In the genomic region with DNA sequence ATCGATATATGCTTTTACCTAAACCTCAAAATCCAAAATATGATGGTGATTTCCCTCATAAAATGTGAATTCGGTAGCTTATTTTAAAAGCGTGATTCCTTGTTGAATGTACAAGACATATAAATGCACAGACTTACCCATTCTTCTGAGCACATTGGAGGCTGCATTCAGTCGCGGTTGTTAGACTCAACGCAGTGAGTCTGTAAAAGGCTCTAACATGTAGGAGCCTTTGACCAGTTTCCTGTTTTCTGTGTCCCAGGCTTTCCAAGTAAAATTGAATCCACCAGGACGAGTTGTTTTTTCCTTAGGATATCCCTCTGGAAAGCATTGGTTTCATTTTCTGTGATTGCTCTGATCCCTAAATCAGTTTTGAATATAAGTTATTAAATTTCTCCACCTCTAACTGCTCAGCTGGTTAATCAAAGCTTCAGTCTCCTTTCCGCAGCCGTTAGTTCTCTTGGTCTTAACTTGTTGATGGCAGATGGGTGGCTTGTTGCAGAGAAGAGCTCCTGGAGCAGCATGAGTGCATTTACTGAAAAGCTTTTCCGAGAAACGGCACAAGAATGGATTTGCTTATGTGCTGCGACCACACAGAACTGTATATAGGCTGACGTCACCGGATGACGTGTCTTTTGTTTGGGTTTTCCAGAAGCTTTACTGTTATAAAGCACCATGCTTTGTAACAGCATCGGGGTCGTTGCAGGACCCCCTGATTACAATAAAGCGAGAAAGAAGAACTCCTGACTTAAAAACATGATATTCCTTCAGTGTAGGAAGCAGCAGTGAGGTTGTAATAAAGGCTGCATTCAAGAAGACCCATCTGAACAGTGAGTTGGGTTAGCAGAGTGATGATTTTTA, we compare ENCODE assay signal across 12 cellular contexts. TPM values are rescaled to one million over a fixed set of nuclear protein-coding genes. Genes with fewer than 3 reads are reported as not detected.
DNase-seq lines count a peak whose midpoint lies in the region; ATAC-seq and TF ChIP-seq lines count a peak whose summit lies in the region.
"Had no signal": no experiment of that assay in that cellular context is flagged by ENCODE, and none has a peak within 500 bp of the region (broad histone marks: within the 10 kb centered on the region; RNA-seq: fewer than 3 reads in every experiment).

A gene with protein sequence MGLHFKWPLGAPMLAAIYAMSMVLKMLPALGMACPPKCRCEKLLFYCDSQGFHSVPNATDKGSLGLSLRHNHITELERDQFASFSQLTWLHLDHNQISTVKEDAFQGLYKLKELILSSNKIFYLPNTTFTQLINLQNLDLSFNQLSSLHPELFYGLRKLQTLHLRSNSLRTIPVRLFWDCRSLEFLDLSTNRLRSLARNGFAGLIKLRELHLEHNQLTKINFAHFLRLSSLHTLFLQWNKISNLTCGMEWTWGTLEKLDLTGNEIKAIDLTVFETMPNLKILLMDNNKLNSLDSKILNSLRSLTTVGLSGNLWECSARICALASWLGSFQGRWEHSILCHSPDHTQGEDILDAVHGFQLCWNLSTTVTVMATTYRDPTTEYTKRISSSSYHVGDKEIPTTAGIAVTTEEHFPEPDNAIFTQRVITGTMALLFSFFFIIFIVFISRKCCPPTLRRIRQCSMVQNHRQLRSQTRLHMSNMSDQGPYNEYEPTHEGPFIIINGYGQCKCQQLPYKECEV (minus strand): TSS at position 565 of the 858 bp plus-strand sequence. CDS start 424 bp downstream, at position 141.

- no peak within 1 kb of the TSS for H2BK15ac ChIP-seq in mesenchymal stem cell (ENCODE audit: low read depth, poor library complexity, severe bottlenecking)

- peak within 1 kb of the TSS in 1 of 2 experiments; percentile 74 for H3K14ac ChIP-seq in mesenchymal stem cell (ENCODE audit: low read length in 2 of 2)

- no peak within 1 kb of the TSS for H3K23ac ChIP-seq in mesenchymal stem cell (ENCODE audit: low read length in 2 of 2)

- no peaks in the 10 kb centered on the region for H3K27me3 Mint-ChIP-seq in type B pancreatic cell

- ATAC-seq in left ventricle myocardium superior (no peak), GM18502 (IDR thresholded peaks at IDR 0.05; ENCODE audit: poor library complexity, unreplicated experiment) (no peak)
- ATAC-seq: activated naive CD8-positive, alpha-beta T cell treated with anti-CD3 and anti-CD28 coated beads, Interleukin-2, amount 50 U/mL, for 24 hours had no signal

- no peak within 1 kb of the TSS for H2BK5ac ChIP-seq in mesenchymal stem cell (ENCODE audit: low read depth, low read length, poor library complexity, severe bottlenecking)

- H3K27ac ChIP-seq in left ventricle myocardium inferior (replicated peaks) (no peak within 1 kb of the TSS), mesenchymal stem cell (ENCODE audit: low read length, poor library complexity, severe bottlenecking) (no peak within 1 kb of the TSS)
- H3K27ac ChIP-seq: BLaER1 treated with 17β-estradiol and CSF1 and Interleukin-3, amounts not matched to agents 10 nM and 100 nM had no signal

- intact Hi-C loops in left ventricle myocardium inferior (cut with micrococcal nuclease), result no loop called here
- intact Hi-C loops in left ventricle myocardium superior (cut with micrococcal nuclease), result no loop called here

- 78% methylated on average over 17 of the region's 18 CpGs for WGBS in mesenchymal stem cell

- H3K36me3 ChIP-seq in left ventricle myocardium inferior (no peaks in the 10 kb centered on the region), mesenchymal stem cell (ENCODE audit: control insufficient read depth in 1 of 2, insufficient read depth in 2 of 2, low read depth in 1 of 2, low read length in 2 of 2) (peaks cover 0 to 9% of the 10 kb centered on the region in 2 experiments)

- DNase-seq in left ventricle myocardium inferior (no peak), left ventricle myocardium superior (no peak), cerebellum (ENCODE audit: low spot score) (peak; percentile 76), mesenchymal stem cell (peak; percentile 92), type B pancreatic cell (ENCODE audit: extremely low spot score, unreplicated experiment) (no peak), OCI-M1 (lab: John Stamatoyannopoulos, UW) (no peak)
- no peak for DNase-seq in activated T-cell treated with anti-CD3 and anti-CD28 coated beads, Interleukin-2, amount 50 U/mL, for 48 hours
- DNase-seq: activated naive CD8-positive, alpha-beta T cell treated with anti-CD3 and anti-CD28 coated beads, Interleukin-2, amount 50 U/mL, for 24 hours; Karpas-422 had no signal

- H3K4me1 ChIP-seq in left ventricle myocardium inferior, result peaks cover 82% of the 10 kb centered on the region
- H3K4me1 ChIP-seq in mesenchymal stem cell (ENCODE audit: control insufficient read depth, insufficient read depth, low read depth, low read length), result peaks cover 11% of the 10 kb centered on the region

- no peak within 1 kb of the TSS for H3K4ac ChIP-seq in mesenchymal stem cell (ENCODE audit: low read depth in 1 of 2, low read length in 2 of 2)

- H2AK5ac ChIP-seq in mesenchymal stem cell (ENCODE audit: low read length, severe bottlenecking), result no peak within 1 kb of the TSS

- H3K9ac ChIP-seq in mesenchymal stem cell (ENCODE audit: low read length), result peak within 1 kb of the TSS; percentile 77
- H3K9ac ChIP-seq: BLaER1 treated with 17β-estradiol and CSF1 and Interleukin-3, amounts not matched to agents 10 nM and 100 nM had no signal

- H3K4me3 Mint-ChIP-seq in type B pancreatic cell, result peak within 1 kb of the TSS; percentile 66
- H3K4me3 Mint-ChIP-seq: activated naive CD8-positive, alpha-beta T cell treated with anti-CD3 and anti-CD28 coated beads, Interleukin-2, amount 50 U/mL, for 24 hours had no signal

- peak within 1 kb of the TSS; percentile 31 for H3K4me2 ChIP-seq in mesenchymal stem cell (ENCODE audit: low read length, poor library complexity, severe bottlenecking)
- H3K4me2 ChIP-seq: BLaER1 treated with 17β-estradiol and CSF1 and Interleukin-3, amounts not matched to agents 10 nM and 100 nM had no signal

- TF ChIP-seq CTCF in left ventricle myocardium inferior (IDR thresholded peaks at IDR 0.05; ENCODE audit: borderline replicate concordance) (no peak), type B pancreatic cell (conservative IDR thresholded peaks at IDR 0.05) (no peak)

- H2BK120ac ChIP-seq in mesenchymal stem cell (ENCODE audit: low read depth, low read length), result no peak within 1 kb of the TSS

- H3K36me3 Mint-ChIP-seq in type B pancreatic cell, result peaks cover 14% of the 10 kb centered on the region

- H3K27ac Mint-ChIP-seq in type B pancreatic cell, result peak within 1 kb of the TSS; percentile 65
- H3K27ac Mint-ChIP-seq: activated naive CD8-positive, alpha-beta T cell treated with anti-CD3 and anti-CD28 coated beads, Interleukin-2, amount 50 U/mL, for 24 hours had no signal

- H3K4me3 ChIP-seq in left ventricle myocardium inferior (peak within 1 kb of the TSS; percentile 13), mesenchymal stem cell (ENCODE audit: insufficient read depth in 1 of 2, low read depth in 1 of 2, low read length in 2 of 2) (peak within 1 kb of the TSS in 1 of 2 experiments; percentile 57)
- H3K4me3 ChIP-seq: BLaER1 treated with 17β-estradiol and CSF1 and Interleukin-3, amounts not matched to agents 10 nM and 100 nM; skin epidermis had no signal

- H3K9me3 Mint-ChIP-seq in type B pancreatic cell, result no peaks in the 10 kb centered on the region
- H3K9me3 Mint-ChIP-seq: activated naive CD8-positive, alpha-beta T cell treated with anti-CD3 and anti-CD28 coated beads, Interleukin-2, amount 50 U/mL, for 24 hours had no signal

- H3K79me1 ChIP-seq in mesenchymal stem cell (replicated peaks; ENCODE audit: low read length, poor library complexity, severe bottlenecking), result peaks cover 17% of the 10 kb centered on the region

- H4K8ac ChIP-seq in mesenchymal stem cell (ENCODE audit: low read length), result no peak within 1 kb of the TSS

- peaks cover 68% of the 10 kb centered on the region for H3K4me1 Mint-ChIP-seq in type B pancreatic cell (ENCODE audit: unreplicated experiment)

- no peak within 1 kb of the TSS for H3K18ac ChIP-seq in mesenchymal stem cell (ENCODE audit: low read depth in 1 of 2, low read length in 2 of 2)

- H2BK12ac ChIP-seq in mesenchymal stem cell (ENCODE audit: low read length in 2 of 2), result no peak within 1 kb of the TSS

- H3K9me3 ChIP-seq in left ventricle myocardium inferior (replicated peaks) (peaks cover 4% of the 10 kb centered on the region), mesenchymal stem cell (ENCODE audit: control insufficient read depth, low read length) (no peaks in the 10 kb centered on the region)

- H3K27me3 ChIP-seq in left ventricle myocardium inferior (ENCODE audit: low read depth) (no peaks in the 10 kb centered on the region), mesenchymal stem cell (ENCODE audit: control insufficient read depth in 1 of 2, insufficient read depth in 1 of 2, low read length in 2 of 2) (no peaks in the 10 kb centered on the region)
- H3K27me3 ChIP-seq: BLaER1 treated with 17β-estradiol and CSF1 and Interleukin-3, amounts not matched to agents 10 nM and 100 nM had no signal

- peak within 1 kb of the TSS; percentile 46 for H4K91ac ChIP-seq in mesenchymal stem cell (ENCODE audit: low read length)

- H2AFZ ChIP-seq in mesenchymal stem cell (ENCODE audit: low read depth, low read length), result no peak within 1 kb of the TSS

RNA-seq across cellular contexts. Expression of the gene that starts here (rescaled TPM):
- total RNA-seq in left ventricle myocardium inferior, result not detected
- 0.12 TPM for total RNA-seq in left ventricle myocardium superior
- 39.1 TPM for total RNA-seq in cerebellum
- 0.86 TPM for polyA plus RNA-seq in mesenchymal stem cell (2013, experiment 1 of 2)
- polyA plus RNA-seq in mesenchymal stem cell (2013, experiment 2 of 2), result 1.2 TPM
- 4.6 TPM in 1 of 2 replicates, not detected in the other for total RNA-seq in type B pancreatic cell (ENCODE audit: low replicate concordance)

Comparison
In these comparisons a context has a peak if more than half of its experiments do, and no peak if none do; other contexts are left out.
1. DNase-seq: peak in cerebellum (single experiment) and mesenchymal stem cell (single experiment); none in left ventricle myocardium inferior (single experiment), left ventricle myocardium superior (single experiment), type B pancreatic cell (single experiment), activated T-cell treated with anti-CD3 and anti-CD28 coated beads, Interleukin-2, amount 50 U/mL, for 48 hours (0 of 2) and OCI-M1 (single experiment).